Comparison of ENCODE assay signal across 20 cellular contexts in the genomic region with DNA sequence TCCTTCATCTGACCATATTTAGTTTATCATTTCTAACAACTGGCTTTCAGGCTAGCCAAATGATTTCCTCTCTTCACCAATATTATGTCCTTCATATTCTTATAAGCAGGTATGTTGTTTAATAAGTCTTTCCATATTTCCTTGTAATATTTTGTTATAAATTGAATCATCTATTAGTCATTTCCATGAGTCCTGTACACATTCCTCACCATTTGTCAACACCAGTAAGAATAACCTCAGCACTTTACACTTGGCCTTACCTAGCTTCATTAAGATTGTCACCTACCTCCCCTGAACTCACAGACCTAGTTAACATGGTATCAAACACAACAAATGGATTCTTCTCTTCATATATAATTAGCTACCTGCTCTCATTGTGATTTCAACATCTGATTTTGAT.
"Had no signal": no experiment of that assay in that cellular context is flagged by ENCODE, and none has a peak within 500 bp of the region (broad histone marks: within the 10 kb centered on the region; RNA-seq: fewer than 3 reads in every experiment).

No MANE protein-coding gene starts in this region.

- H3K36me3 ChIP-seq: ascending aorta, gastrocnemius medialis, right atrium auricular region, transverse colon, uterus, WERI-Rb-1 had no signal

- H3K27ac ChIP-seq: ascending aorta, gastrocnemius medialis, right atrium auricular region, transverse colon, uterus, WERI-Rb-1 had no signal

- H3K27me3 ChIP-seq: ascending aorta, gastrocnemius medialis, right atrium auricular region, transverse colon, uterus had no signal

- H3K4me3 ChIP-seq: ascending aorta, gastrocnemius medialis, mucosa of descending colon, right atrium auricular region, transverse colon, uterus had no signal

- ATAC-seq: gastrocnemius medialis; left ventricle myocardium superior; mucosa of descending colon; stimulated activated naive CD8-positive, alpha-beta T cell treated with anti-CD3 and anti-CD28 coated beads, Interleukin-15, Interleukin-2, amounts not matched to agents 100 U/mL and 50 U/mL, for 24 hours had no signal

- H3K9me3 ChIP-seq: ascending aorta, gastrocnemius medialis, mucosa of descending colon, right atrium auricular region, transverse colon, uterus had no signal

- H3K4me1 ChIP-seq: gastrocnemius medialis, right atrium auricular region, transverse colon, uterus had no signal

- DNase-seq: activated CD4-positive, alpha-beta T cell treated with anti-CD3 and anti-CD28 coated beads for 1 hour; activated CD8-positive, alpha-beta memory T cell treated with anti-CD3 and anti-CD28 coated beads for 24 hours; activated CD8-positive, alpha-beta memory T cell treated with anti-CD3 and anti-CD28 coated beads, Interleukin-2, amount 50 U/mL, for 48 hours; activated effector memory CD4-positive, alpha-beta T cell treated with anti-CD3 and anti-CD28 coated beads, Interleukin-2, amount 50 U/mL, for 16 hours; activated naive CD4-positive, alpha-beta T cell treated with anti-CD3 and anti-CD28 coated beads, Interleukin-2, amount 50 U/mL, for 16 hours; activated T-cell treated with anti-CD3 and anti-CD28 coated beads, Interleukin-2, amount 50 U/mL, for 48 hours; cerebellar nuclear complex; effector memory CD4-positive, alpha-beta T cell; gastrocnemius medialis; head of caudate nucleus; left ventricle myocardium superior; mucosa of descending colon; naive B cell; stimulated activated naive CD8-positive, alpha-beta T cell treated with anti-CD3 and anti-CD28 coated beads, Interleukin-15, Interleukin-2, amounts not matched to agents 100 U/mL and 50 U/mL, for 24 hours; substantia nigra; transverse colon; uterus; WERI-Rb-1 had no signal
